19 cellular contexts compared by ENCODE assay signal in genomic region chr18:29174891-29175290, GRCh38.
DNase-seq lines count a peak whose midpoint lies in the region; ATAC-seq and TF ChIP-seq lines count a peak whose summit lies in the region.
"Had no signal": no experiment of that assay in that cellular context is flagged by ENCODE, and none has a peak within 500 bp of the region (broad histone marks: within the 10 kb centered on the region; RNA-seq: fewer than 3 reads in every experiment).

No MANE protein-coding gene starts in this region.

- H2BK120ac ChIP-seq in IMR-90 (ENCODE audit: low read depth, low read length) = peak overlapping the region; percentile 89

- H4K8ac ChIP-seq in IMR-90 (ENCODE audit: low read depth in 2 of 2, low read length in 2 of 2) = peak overlapping the region; percentile 23 to 26; a peak in 2 of 4 replicates

- no peaks in the 10 kb centered on the region for H3K27me3 ChIP-seq in IMR-90 (ENCODE audit: control insufficient read depth, insufficient read depth, low read length)
- no peaks in the 10 kb centered on the region for H3K27me3 ChIP-seq in muscle layer of duodenum (ENCODE audit: low read depth, low read length)
- H3K27me3 ChIP-seq: Peyer's patch, SJSA1 had no signal

- peaks cover 0 to 10% (median 1%) of the 10 kb centered on the region in 5 experiments for H3K9me3 Mint-ChIP-seq in brain

- DNase-seq in IMR-90 (no peak), superior temporal gyrus (ENCODE audit: extremely low spot score) (peak; percentile 44), NCI-H2081 (lab: John Stamatoyannopoulos, UW) (no peak)
- DNase-seq in effector CD8-positive, alpha-beta T cell (lab: John Stamatoyannopoulos, UW) = no peak
- DNase-seq: ACHN, DND-41, MV-4-11, NCI-H1417, NCI-H187, NCI-H226, NCI-H524 treated with DMSO at 0.1 percent for 48 hours, Peyer's patch had no signal

- H4K5ac ChIP-seq in IMR-90 (ENCODE audit: low read depth, low read length) = peak overlapping the region; percentile 77

- H3K27me3 Mint-ChIP-seq in brain = no peaks in the 10 kb centered on the region

- dilution Hi-C loops in IMR-90 (cut with HindIII; ENCODE audit: low sequenced_read_pairs, unreplicated experiment) = no loop called here

- H3K4me1 ChIP-seq in IMR-90 (ENCODE audit: control insufficient read depth, insufficient read depth, low read length) (peaks cover 5% of the 10 kb centered on the region), muscle layer of duodenum (ENCODE audit: control insufficient read depth in 1 of 2, insufficient read depth in 2 of 2, low read length in 2 of 2) (peaks cover 0 to 15% of the 10 kb centered on the region in 2 donors)
- H3K4me1 ChIP-seq: HAP-1, Peyer's patch had no signal

- CTCF ChIA-PET in IMR-90 (lab: Yijun Ruan, JAX) = no interaction called here

- no peak overlapping the region for H3K4me2 ChIP-seq in IMR-90 (ENCODE audit: low read depth, low read length)
- H3K4me2 ChIP-seq: KMS-11 had no signal

- TF ChIP-seq RAD21 in IMR-90 (IDR thresholded peaks at IDR 0.05; ENCODE audit: low read length) = no peak

- peak overlapping the region; percentile 92; the same call in 1 of the 2 replicates for H3K18ac ChIP-seq in IMR-90 (ENCODE audit: low read depth, low read length)

- no peak overlapping the region for H3K4me3 ChIP-seq in IMR-90 (ENCODE audit: insufficient read depth, low read depth, low read length)
- no peak overlapping the region for H3K4me3 ChIP-seq in muscle layer of duodenum (ENCODE audit: low read depth in 1 of 2, low read length in 2 of 2)
- H3K4me3 ChIP-seq: HAP-1, Peyer's patch, SJSA1 had no signal

- no peaks in the 10 kb centered on the region for H3K79me1 ChIP-seq in IMR-90 (ENCODE audit: low read depth in 1 of 2, low read length in 2 of 2)

- H3K23ac ChIP-seq in IMR-90 (ENCODE audit: low read depth, low read length) = peak overlapping the region; percentile 28; the same call in 1 of the 2 replicates

- H3K9me3 ChIP-seq in IMR-90 (ENCODE audit: control insufficient read depth, insufficient read depth, low read length) = no peaks in the 10 kb centered on the region
- no peaks in the 10 kb centered on the region for H3K9me3 ChIP-seq in muscle layer of duodenum (ENCODE audit: control insufficient read depth in 1 of 2, low read length in 2 of 2)
- H3K9me3 ChIP-seq: HAP-1, Peyer's patch, SJSA1 had no signal

- POLR2A ChIA-PET in IMR-90 (lab: Charles Lee; ENCODE audit: unreplicated experiment) = no interaction called here

- no peaks in the 10 kb centered on the region for H3K36me3 Mint-ChIP-seq in brain

- TF ChIP-seq CTCF in IMR-90 (conservative IDR thresholded peaks at IDR 0.05; ENCODE audit: low read depth, low read length) = no peak
- TF ChIP-seq CTCF in brain (conservative IDR thresholded peaks at IDR 0.05) = no peak

- peak overlapping the region; percentile 34 for H3K4ac ChIP-seq in IMR-90 (ENCODE audit: low read depth, low read length)

- H2AK5ac ChIP-seq in IMR-90 (ENCODE audit: low read depth, low read length) = 0 out of 2 replicates have a peak overlapping the region, but pooled peaks have one; percentile 13

- ATAC-seq in IMR-90 (ENCODE audit: low read depth) (no peak), GM21529 (IDR thresholded peaks at IDR 0.05; ENCODE audit: unreplicated experiment) (no peak)

- peak overlapping the region; percentile 43 for H3K14ac ChIP-seq in IMR-90 (replicated peaks; ENCODE audit: low read depth, low read length)

- in situ Hi-C loops in IMR-90 (cut with MboI; ENCODE audit: low sequenced_read_pairs) = no loop called here

- H3K4me3 Mint-ChIP-seq in brain = peak overlapping the region in 1 of 5 experiments; percentile 28

- no peaks in the 10 kb centered on the region for H4K20me1 ChIP-seq in IMR-90 (ENCODE audit: insufficient read depth, low read length)

- no peak overlapping the region for H2AFZ ChIP-seq in IMR-90 (replicated peaks; ENCODE audit: low read length, poor library complexity)

- H2BK20ac ChIP-seq in IMR-90 (ENCODE audit: low read depth, low read length) = peak overlapping the region; percentile 75

- no peak for TF ChIP-seq POLR2A in IMR-90 (IDR thresholded peaks at IDR 0.05; ENCODE audit: low read depth, low read length)

- peaks cover 32% of the 10 kb centered on the region for H3K4me1 Mint-ChIP-seq in brain

- peak overlapping the region; percentile 14 for H2BK5ac ChIP-seq in IMR-90 (ENCODE audit: low read depth, low read length, poor library complexity, severe bottlenecking)

- H4K91ac ChIP-seq in IMR-90 (ENCODE audit: insufficient read depth, low read depth, low read length) = peak overlapping the region; percentile 26; the same call in 1 of the 2 replicates

- no TSS peak for BruUV-seq in IMR-90 (replicated peaks; lab: Mats Ljungman, UMichigan)

- H2AK9ac ChIP-seq in IMR-90 (replicated peaks; ENCODE audit: low read depth, low read length, poor library complexity) = no peak overlapping the region

- H3K56ac ChIP-seq in IMR-90 (ENCODE audit: extremely low read depth, insufficient read depth, low read length) = no peak overlapping the region; the same call in 1 of the 2 replicates

- no peak overlapping the region for H3K9ac ChIP-seq in IMR-90 (ENCODE audit: low read depth, low read length)
- H3K9ac ChIP-seq: KMS-11 had no signal

- peak overlapping the region in 4 of 5 experiments; percentile 65 to 90 (median 82) for H3K27ac Mint-ChIP-seq in brain

- H3K27ac ChIP-seq in IMR-90 (ENCODE audit: insufficient read depth, low read length) = 0 out of 2 replicates have a peak overlapping the region, but pooled peaks have one; percentile 7
- H3K27ac ChIP-seq in muscle layer of duodenum (ENCODE audit: low read length) = peak overlapping the region; percentile 57
- H3K27ac ChIP-seq: C4-2B, KMS-11, Peyer's patch, SJSA1 had no signal

- H3K36me3 ChIP-seq in IMR-90 (ENCODE audit: control insufficient read depth, insufficient read depth, low read length) (no peaks in the 10 kb centered on the region), muscle layer of duodenum (ENCODE audit: control insufficient read depth in 1 of 2, insufficient read depth in 2 of 2, low read length in 2 of 2) (no peaks in the 10 kb centered on the region)
- H3K36me3 ChIP-seq: HAP-1, Peyer's patch, SJSA1 had no signal

- peaks cover 4% of the 10 kb centered on the region for H3K9me1 ChIP-seq in IMR-90 (ENCODE audit: insufficient read depth, low read length)

- intact Hi-C loops in IMR-90 (cut with micrococcal nuclease) = no loop called here

- 0 out of 3 replicates have a peak overlapping the region, but pooled peaks have one; percentile 24 for H2BK15ac ChIP-seq in IMR-90 (ENCODE audit: low read depth, low read length)

- WGBS in IMR-90 (ENCODE audit: extremely low coverage in 2 of 2, insufficient read length in 1 of 2), 2 experiments = no CpG with 5 or more reads among the region's 3 CpGs

TF ChIP-seq in IMR-90, 13 proteins besides CTCF, POLR2A, EP300 and RAD21:
- TF ChIP-seq USF2 (IDR thresholded peaks at IDR 0.05; ENCODE audit: low read depth, low read length) (no peak), RCOR1 (IDR thresholded peaks at IDR 0.05; ENCODE audit: insufficient replicate concordance, low read length) (no peak), ELK1 (IDR thresholded peaks at IDR 0.05; ENCODE audit: borderline replicate concordance, low read depth, low read length) (no peak), FOS (IDR thresholded peaks at IDR 0.05; ENCODE audit: low read depth, low read length) (no peak), CEBPB (IDR thresholded peaks at IDR 0.05; ENCODE audit: low read depth, low read length) (no peak)
